16 cellular contexts compared by ENCODE assay signal in the genomic region with DNA sequence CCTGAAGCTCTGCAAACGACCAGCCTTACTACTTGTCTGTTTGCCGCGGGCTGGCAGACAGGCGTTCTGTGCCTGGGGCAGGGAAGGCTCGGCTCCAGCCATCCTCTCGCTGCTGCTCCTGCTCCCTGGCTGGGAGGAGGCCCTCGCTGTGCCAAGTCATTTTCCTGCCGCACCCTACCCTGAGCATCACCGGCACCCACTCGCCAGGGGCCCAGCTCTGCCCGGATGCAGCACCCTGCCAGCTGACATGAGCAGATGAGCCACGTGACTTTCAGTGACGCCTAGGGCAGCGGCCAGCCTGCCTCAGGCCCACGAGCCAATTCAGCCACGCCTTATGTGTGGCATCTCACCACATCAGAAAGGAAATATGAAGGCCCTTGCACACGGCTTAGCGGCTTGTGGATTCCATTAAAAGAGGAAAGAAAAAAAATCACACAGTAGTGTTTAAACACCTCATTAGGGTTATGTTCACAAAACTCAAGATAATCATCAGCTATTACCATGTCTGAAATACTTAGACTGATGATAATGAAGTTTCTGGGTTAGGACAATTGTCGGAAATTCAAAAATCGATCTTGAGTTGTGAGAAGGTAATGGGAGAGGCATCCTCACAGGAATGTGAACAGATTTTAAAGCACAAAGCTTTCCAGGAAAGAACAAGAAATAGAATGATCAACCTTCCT.
DNase-seq lines count a peak whose midpoint lies in the region; ATAC-seq and TF ChIP-seq lines count a peak whose summit lies in the region.
"Had no signal": no experiment of that assay in that cellular context is flagged by ENCODE, and none has a peak within 500 bp of the region (broad histone marks: within the 10 kb centered on the region; RNA-seq: fewer than 3 reads in every experiment).

No MANE protein-coding gene starts in this region.

- no peak overlapping the region for H4K8ac ChIP-seq in mesendoderm (ENCODE audit: low read depth, low read length)

- H3K36me3 ChIP-seq in rectal smooth muscle tissue (ENCODE audit: control insufficient read depth, insufficient read depth, low read length) (peaks cover 24% of the 10 kb centered on the region), Caco-2 (ENCODE audit: control insufficient read depth, insufficient read depth, low read length) (no peaks in the 10 kb centered on the region), mesendoderm (ENCODE audit: control insufficient read depth, insufficient read depth, low read length) (no peaks in the 10 kb centered on the region)

- TF ChIP-seq CTCF in foreskin keratinocyte (conservative IDR thresholded peaks at IDR 0.05) (no peak), Caco-2 (IDR thresholded peaks at IDR 0.05; ENCODE audit: insufficient read depth in 1 of 2, low read depth in 1 of 2, low read length in 1 of 2, severe bottlenecking in 1 of 2, unreplicated experiment in 1 of 2) (no peak)

- POLR2A ChIA-PET in Caco-2 (lab: Charles Lee) = no interaction called here

- WGBS in mesendoderm (ENCODE audit: extremely low coverage, insufficient coverage, low lambda C conversion rate) = no CpG with 5 or more reads among the region's 20 CpGs

- no peak overlapping the region for H3K4me3 ChIP-seq in rectal smooth muscle tissue (ENCODE audit: low read length)
- H3K4me3 ChIP-seq in Caco-2 (ENCODE audit: low read depth, low read length) = no peak overlapping the region
- H3K4me3 ChIP-seq in mesendoderm (ENCODE audit: low read length) = no peak overlapping the region
- H3K4me3 ChIP-seq: GM23338 had no signal

- no peaks in the 10 kb centered on the region for H3K79me2 ChIP-seq in mesendoderm (ENCODE audit: control insufficient read depth, insufficient read depth, low read length)

- no peak overlapping the region for H3K9ac ChIP-seq in rectal smooth muscle tissue (ENCODE audit: low read length)
- H3K9ac ChIP-seq in mesendoderm (ENCODE audit: low read length) = no peak overlapping the region

- no peak overlapping the region for H2AK5ac ChIP-seq in mesendoderm (ENCODE audit: low read length)

- no peak overlapping the region for H2BK15ac ChIP-seq in mesendoderm (replicated peaks; ENCODE audit: low read depth)

- no peak overlapping the region for H3K4me3 Mint-ChIP-seq in Caco-2 (ENCODE audit: unreplicated experiment)
- H3K4me3 Mint-ChIP-seq: GM23338; stimulated activated naive CD8-positive, alpha-beta T cell treated with anti-CD3 and anti-CD28 coated beads, Interleukin-15, Interleukin-2, amounts not matched to agents 100 ng/mL and 50 ng/mL, for 24 hours; T-helper 1 cell treated with Interleukin-12 subunit alpha and Interleukin-12 subunit beta and Interleukin-4 antibody, amounts not matched to agents 30 μg/mL and 1 μg/mL, for 36 hours had no signal

- H3K27ac Mint-ChIP-seq in Caco-2 (ENCODE audit: unreplicated experiment) = no peak overlapping the region
- H3K27ac Mint-ChIP-seq: GM23338; stimulated activated naive CD8-positive, alpha-beta T cell treated with anti-CD3 and anti-CD28 coated beads, Interleukin-15, Interleukin-2, amounts not matched to agents 100 ng/mL and 50 ng/mL, for 24 hours; T-helper 1 cell treated with Interleukin-12 subunit alpha and Interleukin-12 subunit beta and Interleukin-4 antibody, amounts not matched to agents 30 μg/mL and 1 μg/mL, for 36 hours had no signal

- H3K23ac ChIP-seq in mesendoderm (ENCODE audit: low read length) = no peak overlapping the region

- no peak overlapping the region for H3K4me2 ChIP-seq in mesendoderm (ENCODE audit: low read length)
- H3K4me2 ChIP-seq: GM23338 had no signal

- no peaks in the 10 kb centered on the region for H3K4me1 Mint-ChIP-seq in Caco-2 (ENCODE audit: low read depth, unreplicated experiment)

- H3K9me3 Mint-ChIP-seq in Caco-2 (ENCODE audit: unreplicated experiment) = no peaks in the 10 kb centered on the region
- H3K9me3 Mint-ChIP-seq: GM23338; stimulated activated naive CD8-positive, alpha-beta T cell treated with anti-CD3 and anti-CD28 coated beads, Interleukin-15, Interleukin-2, amounts not matched to agents 100 ng/mL and 50 ng/mL, for 24 hours; T-helper 1 cell treated with Interleukin-12 subunit alpha and Interleukin-12 subunit beta and Interleukin-4 antibody, amounts not matched to agents 30 μg/mL and 1 μg/mL, for 36 hours had no signal

- DNase-seq in EL (peak; percentile 48), foreskin keratinocyte (peak; percentile 49 to 74), Caco-2 (no peak), DMS53 treated with DMSO at 0.1 percent for 48 hours (lab: John Stamatoyannopoulos, UW; ENCODE audit: unreplicated experiment) (no peak), mesendoderm (no peak)
- DNase-seq: activated CD4-positive, CD25-positive, alpha-beta regulatory T cell; NCI-H187; NCI-H446 treated with DMSO at 0.1 percent for 48 hours; retina had no signal

- peaks cover 5% of the 10 kb centered on the region for H3K36me3 Mint-ChIP-seq in Caco-2 (ENCODE audit: insufficient read depth, unreplicated experiment)

- no TSS peak for BruUV-seq in Caco-2 (replicated peaks; lab: Mats Ljungman, UMichigan)

- intact Hi-C loops in Caco-2 (cut with micrococcal nuclease; ENCODE audit: unreplicated experiment) = no loop called here

- H3K9me3 ChIP-seq in Caco-2 = no peaks in the 10 kb centered on the region

- H3K4me1 ChIP-seq in foreskin keratinocyte = no peaks in the 10 kb centered on the region
- H3K4me1 ChIP-seq in rectal smooth muscle tissue (ENCODE audit: control insufficient read depth, insufficient read depth, low read length) = no peaks in the 10 kb centered on the region
- H3K4me1 ChIP-seq in Caco-2 = no peaks in the 10 kb centered on the region
- H3K4me1 ChIP-seq in mesendoderm (ENCODE audit: control insufficient read depth, low read depth, low read length) = no peaks in the 10 kb centered on the region

- H3K27ac ChIP-seq in angular gyrus (ENCODE audit: low read depth, low read length) (peak overlapping the region; percentile 57), foreskin keratinocyte (no peak overlapping the region), rectal smooth muscle tissue (ENCODE audit: low read depth, low read length) (peak overlapping the region; percentile 14), mesendoderm (ENCODE audit: low read depth, low read length) (no peak overlapping the region)

- H3K4ac ChIP-seq in mesendoderm (ENCODE audit: low read depth, low read length) = no peak overlapping the region

- H3K56ac ChIP-seq in mesendoderm (ENCODE audit: low read length) = no peak overlapping the region

- H3K27me3 ChIP-seq in foreskin keratinocyte = no peaks in the 10 kb centered on the region
- no peaks in the 10 kb centered on the region for H3K27me3 ChIP-seq in rectal smooth muscle tissue (ENCODE audit: control insufficient read depth, insufficient read depth, low read length)
- H3K27me3 ChIP-seq in Caco-2 (replicated peaks; ENCODE audit: control insufficient read depth, insufficient read depth, low read length) = no peaks in the 10 kb centered on the region
- no peaks in the 10 kb centered on the region for H3K27me3 ChIP-seq in mesendoderm (ENCODE audit: insufficient read depth, low read length, poor library complexity)

- H2BK5ac ChIP-seq in mesendoderm (ENCODE audit: low read length) = no peak overlapping the region

- CTCF ChIA-PET in Caco-2 (lab: Charles Lee) = no interaction called here

- H3K27me3 Mint-ChIP-seq in Caco-2 (ENCODE audit: insufficient read depth, unreplicated experiment) = no peaks in the 10 kb centered on the region
- H3K27me3 Mint-ChIP-seq: stimulated activated naive CD8-positive, alpha-beta T cell treated with anti-CD3 and anti-CD28 coated beads, Interleukin-15, Interleukin-2, amounts not matched to agents 100 ng/mL and 50 ng/mL, for 24 hours had no signal

- no peak overlapping the region for H2BK120ac ChIP-seq in mesendoderm (ENCODE audit: low read depth, low read length)

- no peak overlapping the region for H3K18ac ChIP-seq in mesendoderm (ENCODE audit: low read length)

- no peaks in the 10 kb centered on the region for H3K79me1 ChIP-seq in mesendoderm (ENCODE audit: low read length)

- peak; percentile 87 for ATAC-seq in foreskin keratinocyte
- no peak for ATAC-seq in HG03159 (IDR thresholded peaks at IDR 0.05; ENCODE audit: unreplicated experiment)
- ATAC-seq: GM23338, Right ventricle myocardium inferior had no signal

- H4K5ac ChIP-seq in mesendoderm (ENCODE audit: low read length) = no peak overlapping the region

Comparison
In these comparisons a context has a peak if more than half of its experiments do, and no peak if none do; other contexts are left out.
1. DNase-seq: peak in EL (single experiment) and foreskin keratinocyte (2 of 2); none in Caco-2 (0 of 2), DMS53 treated with DMSO at 0.1 percent for 48 hours (single experiment) and mesendoderm (single experiment).
2. H3K27ac ChIP-seq: peak in angular gyrus (single experiment) and rectal smooth muscle tissue (single experiment); none in foreskin keratinocyte (single experiment) and mesendoderm (single experiment).